ENCODE assay signal across 24 cellular contexts in the genomic region with DNA sequence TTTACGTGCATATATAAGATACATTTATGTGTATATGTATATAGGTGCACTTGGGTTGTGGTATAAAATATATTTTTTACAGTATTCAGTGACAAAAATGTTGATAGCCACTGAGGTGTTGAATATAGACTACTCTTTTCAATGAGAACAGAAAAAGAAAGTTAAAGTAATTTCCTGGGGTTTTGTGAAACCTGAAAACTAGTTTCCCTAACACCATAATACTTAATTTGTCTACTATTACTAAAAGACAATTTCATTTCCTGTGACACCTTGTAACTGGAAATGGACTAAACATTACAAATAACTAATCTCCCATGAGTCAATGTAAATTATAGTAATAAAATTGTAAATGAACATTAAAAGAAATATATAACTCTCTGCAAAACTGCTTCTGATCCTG.
"Had no signal": no experiment of that assay in that cellular context is flagged by ENCODE, and none has a peak within 500 bp of the region (broad histone marks: within the 10 kb centered on the region; RNA-seq: fewer than 3 reads in every experiment).

No MANE protein-coding gene starts in this region.

- H3K9ac ChIP-seq: parathyroid adenoma had no signal

- H3K9me3 ChIP-seq: body of pancreas, lower lobe of right lung, thyroid gland had no signal

- H3K27me3 ChIP-seq: body of pancreas, cardiac muscle cell had no signal

- H3K4me3 ChIP-seq: body of pancreas, cardiac muscle cell, lower lobe of right lung, thyroid gland had no signal

- DNase-seq: activated CD4-positive, alpha-beta T cell treated with anti-CD3 and anti-CD28 coated beads, Interleukin-2, amount 10 ng/mL, durations not matched to agents 7 days and 5 days; activated CD4-positive, CD25-positive, alpha-beta regulatory T cell treated with anti-CD3 and anti-CD28 coated beads, Interleukin-2, amount 50 U/mL, for 72 hours; activated CD8-positive, alpha-beta memory T cell treated with anti-CD3 and anti-CD28 coated beads, Interleukin-2, amount 10 ng/mL, durations not matched to agents 7 days and 5 days; activated CD8-positive, alpha-beta T cell treated with anti-CD3 and anti-CD28 coated beads for 36 hours; activated effector memory CD4-positive, alpha-beta T cell treated with anti-CD3 and anti-CD28 coated beads, Interleukin-2, amount 50 U/mL, for 16 hours; activated naive CD4-positive, alpha-beta T cell treated with anti-CD3 and anti-CD28 coated beads, Interleukin-2, amount 10 ng/mL, durations not matched to agents 7 days and 5 days; activated naive CD8-positive, alpha-beta T cell treated with anti-CD3 and anti-CD28 coated beads, Interleukin-2, amount 50 U/mL, for 24 hours; activated T-cell treated with anti-CD3 and anti-CD28 coated beads for 4 hours; anterior cingulate cortex; body of pancreas; effector CD4-positive, alpha-beta T cell; foreskin fibroblast; immature natural killer cell; lower lobe of right lung; naive B cell; nucleus accumbens; right cardiac atrium; stimulated activated CD4-positive, alpha-beta T cell treated with anti-CD3 and anti-CD28 coated beads, Interleukin-4, amount 100 ng/mL, for 24 hours; stimulated activated naive CD4-positive, alpha-beta T cell treated with Interleukin-2 at 50 U/mL for 16 hours; thyroid gland; WERI-Rb-1 had no signal

- H3K36me3 ChIP-seq: cardiac muscle cell, lower lobe of right lung, thyroid gland, WERI-Rb-1 had no signal

- H3K27ac ChIP-seq: body of pancreas, cardiac muscle cell, lower lobe of right lung, parathyroid adenoma, thyroid gland, WERI-Rb-1 had no signal

- H3K79me2 ChIP-seq: parathyroid adenoma had no signal

- H3K4me1 ChIP-seq: body of pancreas, lower lobe of right lung, parathyroid adenoma, thyroid gland had no signal

- H2AFZ ChIP-seq: parathyroid adenoma had no signal

- ATAC-seq: activated CD8-positive, alpha-beta memory T cell treated with anti-CD3 and anti-CD28 coated beads, Interleukin-2, amount 10 ng/mL, durations not matched to agents 7 days and 5 days; activated CD8-positive, alpha-beta T cell treated with anti-CD3 and anti-CD28 coated beads for 36 hours; activated naive CD8-positive, alpha-beta T cell treated with anti-CD3 and anti-CD28 coated beads, Interleukin-2, amount 50 U/mL, for 24 hours; body of pancreas; left lobe of liver; lower lobe of right lung; right cardiac atrium had no signal
